Comparison of ENCODE assay signal across 2 cellular contexts in genomic region chr6:112367655-112368054, GRCh38.
TF ChIP-seq lines count a peak whose summit lies in the region.

No MANE protein-coding gene starts in this region.

TF ChIP-seq in HepG2, 621 proteins besides CTCF, POLR2A, EP300 and RAD21:
- TF ChIP-seq MAFF (IDR thresholded peaks at IDR 0.05; ENCODE audit: low read depth, low read length), result peak; percentile 28; the same call in 1 of the 2 replicates
- no peak for TF ChIP-seq RBM22 (optimal IDR thresholded peaks at IDR 0.05; ENCODE audit: low read length)
- TF ChIP-seq NR2C2 (CRISPR knock-in tag; IDR thresholded peaks at IDR 0.05; ENCODE audit: borderline replicate concordance), result no peak
- TF ChIP-seq MAFK (conservative IDR thresholded peaks at IDR 0.05 in 1 of 2, IDR thresholded peaks at IDR 0.05 in 1 of 2; ENCODE audit: low read length in 2 of 2), result peak; percentile 64 to 70
- TF ChIP-seq TCF7L2 (IDR thresholded peaks at IDR 0.05; ENCODE audit: low read depth, low read length), result no peak
- TF ChIP-seq ZNF678 (CRISPR knock-in tag; IDR thresholded peaks at IDR 0.05), result no peak
- TF ChIP-seq NCOA1 (CRISPR knock-in tag; IDR thresholded peaks at IDR 0.05), result no peak

TF ChIP-seq in K562, 482 proteins besides CTCF, POLR2A, EP300 and RAD21:
- TF ChIP-seq ZNF316 (IDR thresholded peaks at IDR 0.05) (peak; percentile 65), C11orf30 (IDR thresholded peaks at IDR 0.05; ENCODE audit: low read depth) (peak; percentile 43; the same call in 1 of the 2 replicates), CBX5 (IDR thresholded peaks at IDR 0.05; ENCODE audit: borderline replicate concordance, low read depth) (no peak), MAFF (IDR thresholded peaks at IDR 0.05; ENCODE audit: low read length) (0 out of 2 replicates have a peak, but pooled peaks have one; percentile 7)
